1 cellular context compared by ENCODE assay signal in genomic region chr5:132190161-132190817, GRCh38.
A peak's percentile ranks its signal among the peaks of the same experiment; 100 is the strongest.
TF ChIP-seq lines count a peak whose summit lies in the region.

No MANE protein-coding gene starts in this region.

TF ChIP-seq in K562, 482 proteins besides CTCF, POLR2A, EP300 and RAD21 (continued from another document and continues in another):
- no peak for TF ChIP-seq ETS2 (tag; IDR thresholded peaks at IDR 0.05; ENCODE audit: borderline replicate concordance, poor library complexity, severe bottlenecking)
- no peak for TF ChIP-seq NFATC3 (IDR thresholded peaks at IDR 0.05)
- no peak for TF ChIP-seq ZEB2 (IDR thresholded peaks at IDR 0.05)
- no peak for TF ChIP-seq TAF9B (IDR thresholded peaks at IDR 0.05; ENCODE audit: partially characterized antibody)
- TF ChIP-seq ZNF639 (CRISPR knock-in tag; conservative IDR thresholded peaks at IDR 0.05 in 1 of 2, IDR thresholded peaks at IDR 0.05 in 1 of 2), result no peak
- no peak for TF ChIP-seq ZNF165 (CRISPR knock-in tag; IDR thresholded peaks at IDR 0.05; ENCODE audit: borderline replicate concordance)
- TF ChIP-seq DEAF1 (CRISPR knock-in tag; IDR thresholded peaks at IDR 0.05), result peak; percentile 39; the same call in 1 of the 2 replicates
- no peak for TF ChIP-seq HDAC3 (IDR thresholded peaks at IDR 0.05; ENCODE audit: borderline replicate concordance, partially characterized antibody)
- TF ChIP-seq NR0B1 (IDR thresholded peaks at IDR 0.05; ENCODE audit: partially characterized antibody), result no peak
- TF ChIP-seq MIER1 (IDR thresholded peaks at IDR 0.05; ENCODE audit: low read depth), result no peak
- peak; percentile 29; the same call in 1 of the 2 replicates for TF ChIP-seq FOSL1 (tag; conservative IDR thresholded peaks at IDR 0.05)
- TF ChIP-seq HDAC6 (IDR thresholded peaks at IDR 0.05; ENCODE audit: low read depth, low read length), result no peak
- peak; percentile 95 for TF ChIP-seq GABPA (tag; conservative IDR thresholded peaks at IDR 0.05; ENCODE audit: low read depth)
- no peak for TF ChIP-seq WHSC1 (IDR thresholded peaks at IDR 0.05; ENCODE audit: low read length)
- no peak for TF ChIP-seq MBD1 (CRISPR knock-in tag; IDR thresholded peaks at IDR 0.05)
- no peak for TF ChIP-seq ZNF217 (CRISPR knock-in tag; IDR thresholded peaks at IDR 0.05)
- no peak for TF ChIP-seq ERF (CRISPR knock-in tag; IDR thresholded peaks at IDR 0.05)
- no peak for TF ChIP-seq POLR2AphosphoS5 (IDR thresholded peaks at IDR 0.05; ENCODE audit: control insufficient read depth, insufficient read depth, low read depth, low read length)
- TF ChIP-seq MTA3 (IDR thresholded peaks at IDR 0.05; ENCODE audit: borderline replicate concordance), result no peak
- no peak for TF ChIP-seq KLF13 (tag; IDR thresholded peaks at IDR 0.05; ENCODE audit: borderline replicate concordance, low read depth)
- no peak for TF ChIP-seq CREBBP (IDR thresholded peaks at IDR 0.05; ENCODE audit: low read depth, low read length)
- TF ChIP-seq ZNF174 (CRISPR knock-in tag; IDR thresholded peaks at IDR 0.05), result no peak
- no peak for TF ChIP-seq ZNF354B (CRISPR knock-in tag; IDR thresholded peaks at IDR 0.05)
- no peak for TF ChIP-seq CBX2 (IDR thresholded peaks at IDR 0.05; ENCODE audit: insufficient read depth, low read length, poor library complexity, severe bottlenecking)
- TF ChIP-seq MAX (CRISPR knock-in tag; IDR thresholded peaks at IDR 0.05), result no peak
- TF ChIP-seq ZNF384 (IDR thresholded peaks at IDR 0.05; ENCODE audit: low read depth, low read length), result peak; percentile 43; the same call in 1 of the 2 replicates
- peak; percentile 97 for TF ChIP-seq GABPB1 (CRISPR knock-in tag; IDR thresholded peaks at IDR 0.05)
- no peak for TF ChIP-seq RBM15 (IDR thresholded peaks at IDR 0.05; ENCODE audit: insufficient read depth, low read length)
- TF ChIP-seq ESRRA (IDR thresholded peaks at IDR 0.05; ENCODE audit: borderline replicate concordance, low read depth), result no peak
- no peak for TF ChIP-seq EZH2 (IDR thresholded peaks at IDR 0.05; ENCODE audit: borderline replicate concordance, low read depth, low read length)
- TF ChIP-seq DMBX1 (CRISPR knock-in tag; IDR thresholded peaks at IDR 0.05; ENCODE audit: borderline replicate concordance), result no peak
- peak; percentile 97 for TF ChIP-seq HCFC1 (IDR thresholded peaks at IDR 0.05; ENCODE audit: low read depth, low read length)
- 0 out of 2 replicates have a peak, but pooled peaks have one; percentile 50 for TF ChIP-seq SMARCA5 (IDR thresholded peaks at IDR 0.05)
- TF ChIP-seq RAD51 (IDR thresholded peaks at IDR 0.05; ENCODE audit: borderline replicate concordance, low read depth), result no peak
- TF ChIP-seq C11orf30 (IDR thresholded peaks at IDR 0.05; ENCODE audit: low read depth), result peak; percentile 17; the same call in 1 of the 2 replicates
- TF ChIP-seq ELK3 (CRISPR knock-in tag; IDR thresholded peaks at IDR 0.05), result no peak
- TF ChIP-seq MCM2 (IDR thresholded peaks at IDR 0.05; ENCODE audit: low read depth), result no peak
- TF ChIP-seq MLX (CRISPR knock-in tag; conservative IDR thresholded peaks at IDR 0.05), result no peak
- no peak for TF ChIP-seq MGA (IDR thresholded peaks at IDR 0.05)
- TF ChIP-seq RBM39 (optimal IDR thresholded peaks at IDR 0.05; ENCODE audit: low read depth, low read length), result no peak
- TF ChIP-seq ZNF277 (CRISPR knock-in tag; IDR thresholded peaks at IDR 0.05; ENCODE audit: borderline replicate concordance), result no peak
- TF ChIP-seq TCF3 (CRISPR knock-in tag; IDR thresholded peaks at IDR 0.05), result no peak
